ENCODE assay signal across 6 cellular contexts in the genomic region with DNA sequence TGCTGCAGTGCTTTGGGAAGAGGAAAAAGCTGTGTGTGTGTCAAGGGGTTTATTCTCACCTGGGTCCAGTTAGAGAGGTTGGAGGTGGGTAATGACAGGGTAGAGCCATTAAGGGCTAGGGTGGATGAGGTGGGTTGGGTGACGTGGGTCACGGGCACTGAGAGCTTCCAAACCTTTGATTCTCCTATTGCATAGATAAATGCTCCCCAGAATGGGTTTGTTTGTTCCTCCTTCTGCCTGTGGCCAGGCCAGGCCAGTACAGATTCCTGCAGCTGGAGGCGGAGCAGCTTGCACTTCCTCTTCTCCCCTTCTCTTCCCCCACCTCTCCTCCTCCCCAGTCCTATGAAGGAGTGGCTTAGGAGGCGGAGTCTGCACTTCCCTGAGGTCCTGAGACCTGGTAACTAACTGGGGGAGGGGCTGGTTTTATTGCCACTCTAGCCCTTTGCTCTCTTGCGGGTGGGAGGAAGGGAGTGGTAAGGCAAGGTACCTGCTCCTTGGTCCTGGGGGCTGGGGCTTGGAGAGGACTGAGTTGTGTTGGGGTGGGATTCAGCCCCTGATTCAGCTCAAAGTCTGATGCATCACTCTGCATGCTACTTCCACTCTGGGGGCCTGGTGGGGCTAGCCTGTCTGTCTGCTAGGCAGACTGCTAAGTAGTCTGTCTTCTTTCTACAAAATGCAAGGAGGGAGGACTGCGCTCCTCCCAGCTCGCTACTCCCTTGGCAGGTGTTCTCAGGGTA.
DNase-seq lines count a peak whose midpoint lies in the region; ATAC-seq lines count a peak whose summit lies in the region.

No MANE protein-coding gene starts in this region.

- ATAC-seq in HG03095 (IDR thresholded peaks at IDR 0.05; ENCODE audit: unreplicated experiment), result peak; percentile 72

- H3K27ac ChIP-seq in SK-N-MC, result peak overlapping the region; percentile 37; the same call in 1 of the 2 replicates

- H3K9ac ChIP-seq in ES-I3 (ENCODE audit: low read depth, low read length) (peak overlapping the region; percentile 28; the same call in 1 of the 2 replicates), SK-N-MC (ENCODE audit: insufficient read length) (no peak overlapping the region)

- DNase-seq in SK-N-MC (ENCODE audit: low read depth, low spot score) (no peak), kidney tubule cell (ENCODE audit: low spot score) (peak; percentile 89)
- no peak for DNase-seq in effector CD4-positive, alpha-beta T cell
- no peak for DNase-seq in activated CD4-positive, alpha-beta T cell treated with anti-CD3 and anti-CD28 coated beads for 1 hour

- H3K36me3 ChIP-seq in ES-I3 (ENCODE audit: insufficient read depth, low read length) (no peaks in the 10 kb centered on the region), SK-N-MC (ENCODE audit: insufficient read depth, low read length) (no peaks in the 10 kb centered on the region)

- peaks cover 27% of the 10 kb centered on the region for H3K4me1 ChIP-seq in ES-I3 (ENCODE audit: insufficient read depth, low read length)

- H3K4me3 ChIP-seq in SK-N-MC, result peak overlapping the region; percentile 6

- H3K9me3 ChIP-seq in ES-I3 (ENCODE audit: control insufficient read depth, insufficient read depth, low read length) (no peaks in the 10 kb centered on the region), SK-N-MC (ENCODE audit: low read depth, low read length) (no peaks in the 10 kb centered on the region)
